18 cellular contexts compared by ENCODE assay signal in genomic region chr17:7418472-7419152, GRCh38. TPM values are rescaled to one million over a fixed set of nuclear protein-coding genes. Genes with fewer than 3 reads are reported as not detected.
DNase-seq lines count a peak whose midpoint lies in the region; ATAC-seq, FAIRE-seq and TF ChIP-seq lines count a peak whose summit lies in the region.
"Had no signal": no experiment of that assay in that cellular context is flagged by ENCODE, and none has a peak within 500 bp of the region (broad histone marks: within the 10 kb centered on the region; RNA-seq: fewer than 3 reads in every experiment).

No MANE protein-coding gene starts in this region.

- H3K79me1 ChIP-seq in H1 (ENCODE audit: low read depth, low read length) = no peaks in the 10 kb centered on the region

- POLR2A ChIA-PET in H1 (lab: Charles Lee; ENCODE audit: partially characterized antibody) = interaction anchor here (0.8 to 2.8 kb wide), 6 partner anchors 17 to 156 kb away, joined by 3 to 9 read pairs (median 4); partner anchors contain the start of genes TMEM102 and TNK1

- no peaks in the 10 kb centered on the region for H3K4me1 Mint-ChIP-seq in activated naive CD4-positive, alpha-beta T cell treated with anti-CD3 and anti-CD28 coated beads, Interleukin-2, amount 10 ng/mL, durations not matched to agents 7 days and 5 days

- no peak for FAIRE-seq in H1 (lab: Jason Lieb, UNC)
- FAIRE-seq: H54 had no signal

- intact Hi-C loops in right cardiac atrium (cut with DNase I) = no loop called here
- intact Hi-C loops in Right ventricle myocardium superior (cut with DNase I) = no loop called here
- intact Hi-C loops in posterior vena cava (cut with DNase I) = no loop called here

- peak overlapping the region; percentile 6; the same call in 1 of the 2 replicates for H2AK5ac ChIP-seq in H1 (ENCODE audit: low read depth, low read length)

- H3K4me2 ChIP-seq in H1 (ENCODE audit: insufficient read depth in 1 of 2, low read depth in 2 of 2, low read length in 2 of 2) = no peak overlapping the region
- H3K4me2 ChIP-seq: BLaER1 had no signal

- H2BK120ac ChIP-seq in H1 (replicated peaks; ENCODE audit: low read depth, low read length) = no peak overlapping the region

- H3K4me1 ChIP-seq in right cardiac atrium (ENCODE audit: control insufficient read depth, insufficient read depth, low read length) = no peaks in the 10 kb centered on the region
- H3K4me1 ChIP-seq in H1 (replicated peaks in 1 of 4; ENCODE audit: control insufficient read depth in 3 of 4, insufficient read depth in 4 of 4, low read length in 3 of 4) = peaks cover 0 to 15% (median 2%) of the 10 kb centered on the region in 4 experiments; a peak in 4 of 7 replicates
- peaks cover 5% of the 10 kb centered on the region for H3K4me1 ChIP-seq in mesodermal cell (ENCODE audit: control insufficient read depth, insufficient read depth, low read length, poor library complexity, severe bottlenecking)
- H3K4me1 ChIP-seq: Caco-2 had no signal

- peaks cover 2 to 5% of the 10 kb centered on the region in 2 experiments for H4K20me1 ChIP-seq in H1 (replicated peaks in 1 of 2; ENCODE audit: control insufficient read depth in 1 of 2, insufficient read depth in 2 of 2, low read length in 2 of 2)
- H4K20me1 ChIP-seq: BLaER1 had no signal

- H3K18ac ChIP-seq in H1 (ENCODE audit: extremely low read depth, low read length) = no peak overlapping the region

- no peaks in the 10 kb centered on the region for H3K36me3 Mint-ChIP-seq in activated naive CD4-positive, alpha-beta T cell treated with anti-CD3 and anti-CD28 coated beads, Interleukin-2, amount 10 ng/mL, durations not matched to agents 7 days and 5 days

- in situ Hi-C loops in ACHN (cut with HindIII; ENCODE audit: low pct_ligation_motif_present, low pct_unique_long_range_greater_than_20kb, low sequenced_read_pairs) = no loop called here

- no peak overlapping the region for H3K14ac ChIP-seq in H1 (ENCODE audit: insufficient read length)

- H3K23ac ChIP-seq in H1 (ENCODE audit: insufficient read length) = no peak overlapping the region

- H3K79me2 ChIP-seq in H1 (ENCODE audit: control insufficient read depth in 1 of 2, insufficient read depth in 2 of 2, low read length in 2 of 2) = no peaks in the 10 kb centered on the region

- H2BK12ac ChIP-seq in H1 (ENCODE audit: low read depth, low read length) = 0 out of 2 replicates have a peak overlapping the region, but pooled peaks have one; percentile 12

- H3K9me3 Mint-ChIP-seq in activated naive CD4-positive, alpha-beta T cell treated with anti-CD3 and anti-CD28 coated beads, Interleukin-2, amount 10 ng/mL, durations not matched to agents 7 days and 5 days = no peaks in the 10 kb centered on the region
- H3K9me3 Mint-ChIP-seq: CD8-positive, alpha-beta memory T cell had no signal

- H3K27me3 Mint-ChIP-seq in activated naive CD4-positive, alpha-beta T cell treated with anti-CD3 and anti-CD28 coated beads, Interleukin-2, amount 10 ng/mL, durations not matched to agents 7 days and 5 days = peaks cover 6% of the 10 kb centered on the region

- H3K27ac ChIP-seq in right cardiac atrium (ENCODE audit: low read length) = no peak overlapping the region
- H3K27ac ChIP-seq in H1 (ENCODE audit: low read depth, low read length) = no peak overlapping the region
- H3K27ac ChIP-seq in mesodermal cell (ENCODE audit: low read depth, low read length, severe bottlenecking) = peak overlapping the region; percentile 23
- H3K27ac ChIP-seq: 22Rv1, BLaER1 had no signal

- no peak overlapping the region for H3K56ac ChIP-seq in H1 (replicated peaks; ENCODE audit: insufficient read length, low read depth, low read length)

- H4K8ac ChIP-seq in H1 (ENCODE audit: extremely low read depth, insufficient read depth, low read length) = no peak overlapping the region

- H3K23me2 ChIP-seq in H1 (ENCODE audit: low read depth, low read length) = peaks cover 2% of the 10 kb centered on the region; the same call in 1 of the 2 replicates

- no peak overlapping the region for H3K4me3 ChIP-seq in right cardiac atrium (ENCODE audit: low read length)
- no peak overlapping the region for H3K4me3 ChIP-seq in H1 (ENCODE audit: extremely low read depth in 1 of 4, insufficient read depth in 2 of 4, low read depth in 3 of 4, low read length in 4 of 4)
- no peak overlapping the region for H3K4me3 ChIP-seq in mesodermal cell (ENCODE audit: extremely low read depth, insufficient read depth, low read length, poor library complexity, severe bottlenecking)
- H3K4me3 ChIP-seq: BLaER1 had no signal

- CTCF ChIA-PET in H1 (lab: Charles Lee; ENCODE audit: partially characterized antibody) = interaction anchor here (0.9 to 2.4 kb wide), 4 partner anchors 9 to 142 kb away, joined by 3 to 9 read pairs (median 3); partner anchors contain the start of gene PLSCR3
- CTCF ChIA-PET in activated naive CD4-positive, alpha-beta T cell treated with anti-CD3 and anti-CD28 coated beads, Interleukin-2, amount 10 ng/mL, durations not matched to agents 7 days and 5 days (lab: Charles Lee) = no interaction called here

- peaks cover 0 to 21% (median 9%) of the 10 kb centered on the region in 4 experiments; a peak in 5 of 8 replicates for H3K36me3 ChIP-seq in H1 (ENCODE audit: control insufficient read depth in 2 of 4, insufficient read depth in 4 of 4, low read length in 3 of 4)
- H3K36me3 ChIP-seq in mesodermal cell (ENCODE audit: control insufficient read depth, insufficient read depth, low read length) = peaks cover 18% of the 10 kb centered on the region

- no peaks in the 10 kb centered on the region for H3K9me3 ChIP-seq in right cardiac atrium (ENCODE audit: control insufficient read depth, low read length)
- no peaks in the 10 kb centered on the region for H3K9me3 ChIP-seq in H1 (ENCODE audit: insufficient read depth in 2 of 2, low read depth in 1 of 2, low read length in 1 of 2)
- no peaks in the 10 kb centered on the region for H3K9me3 ChIP-seq in mesodermal cell (ENCODE audit: control insufficient read depth, low read length)
- H3K9me3 ChIP-seq: BLaER1, Caco-2 had no signal

- TF ChIP-seq POLR2A in H1 (IDR thresholded peaks at IDR 0.05; ENCODE audit: control extremely low read depth in 1 of 2, low read depth in 2 of 2, low read length in 2 of 2) = no peak

- 69% methylated on average over 18 of the region's 18 CpGs for WGBS in right cardiac atrium
- WGBS in H1 (ENCODE audit: extremely low coverage in 1 of 2, insufficient coverage in 1 of 2, insufficient read length in 1 of 2, insufficient replicate concordance in 2 of 2, low coverage in 1 of 2, low lambda C conversion rate in 2 of 2, missing lambda C conversion rate in 1 of 2), 2 experiments = 74% methylated on average over 16 of the region's 18 CpGs; no CpG with 5 or more reads in 1 of the 2 experiments
- WGBS in mesodermal cell (ENCODE audit: insufficient coverage in 2 of 2), 2 experiments = 61 to 73% methylated on average over 9 of the region's 18 CpGs

- H3K4me3 Mint-ChIP-seq in activated naive CD4-positive, alpha-beta T cell treated with anti-CD3 and anti-CD28 coated beads, Interleukin-2, amount 10 ng/mL, durations not matched to agents 7 days and 5 days = no peak overlapping the region
- H3K4me3 Mint-ChIP-seq: CD8-positive, alpha-beta memory T cell had no signal

- no peak overlapping the region for H2AFZ ChIP-seq in H1 (ENCODE audit: low read length)

- H4K91ac ChIP-seq in H1 (replicated peaks; ENCODE audit: insufficient read length, low read length) = no peak overlapping the region

- no peak overlapping the region for H3K4ac ChIP-seq in H1 (replicated peaks; ENCODE audit: insufficient read length, low read depth, low read length)

- no peak overlapping the region for H2BK15ac ChIP-seq in H1 (ENCODE audit: low read length)

- H3K9ac ChIP-seq in H1 (replicated peaks in 1 of 4; ENCODE audit: extremely low read depth in 1 of 4, low read depth in 3 of 4, low read length in 3 of 4) = peak overlapping the region in 1 of 4 experiments; percentile 28; a peak in 1 of 7 replicates
- H3K9ac ChIP-seq: BLaER1 had no signal

- no peaks in the 10 kb centered on the region for H3K27me3 ChIP-seq in right cardiac atrium (ENCODE audit: control insufficient read depth, insufficient read depth)
- no peaks in the 10 kb centered on the region for H3K27me3 ChIP-seq in H1 (replicated peaks in 1 of 4; ENCODE audit: control insufficient read depth in 3 of 4, extremely low read depth in 1 of 4, insufficient read depth in 3 of 4, low read length in 3 of 4)
- H3K27me3 ChIP-seq: BLaER1 had no signal

- H4K5ac ChIP-seq in H1 (ENCODE audit: insufficient read length, low read depth, low read length) = no peak overlapping the region

- no peak overlapping the region; the same call in 1 of the 2 replicates for H2BK5ac ChIP-seq in H1 (ENCODE audit: low read depth, low read length)

- TF ChIP-seq EP300 in H1 (IDR thresholded peaks at IDR 0.05; ENCODE audit: borderline replicate concordance in 1 of 2, low read depth in 2 of 2, low read length in 2 of 2) = no peak

- no peak overlapping the region for H2BK20ac ChIP-seq in H1 (ENCODE audit: low read length)

- DNase-seq in right cardiac atrium (peak in 2 of 3 donors; percentile 30 to 54), Right ventricle myocardium superior (no peak), H1 (ENCODE audit: low read depth in 1 of 2, low spot score in 2 of 2) (no peak), posterior vena cava (ENCODE audit: low spot score) (peak; percentile 75), ACHN (no peak)
- no peak for DNase-seq in activated naive CD4-positive, alpha-beta T cell treated with anti-CD3 and anti-CD28 coated beads, Interleukin-2, amount 10 ng/mL, durations not matched to agents 7 days and 5 days
- DNase-seq: AML-193; Caco-2; CD8-positive, alpha-beta memory T cell; DND-41; GF-D8 had no signal

- TF ChIP-seq CTCF in H1 (IDR thresholded peaks at IDR 0.05; ENCODE audit: control extremely low read depth in 1 of 3, insufficient read depth in 1 of 3, low read depth in 1 of 3, low read length in 3 of 3) = no peak

- ATAC-seq in right cardiac atrium (no peak), Right ventricle myocardium superior (ENCODE audit: poor library complexity) (no peak), GM18517 (IDR thresholded peaks at IDR 0.05; ENCODE audit: unreplicated experiment) (no peak)

- TF ChIP-seq RAD21 in H1 (IDR thresholded peaks at IDR 0.05 in 1 of 2, conservative IDR thresholded peaks at IDR 0.05 in 1 of 2; ENCODE audit: low read depth in 2 of 2, low read length in 2 of 2) = no peak

- no peak overlapping the region for H3K27ac Mint-ChIP-seq in activated naive CD4-positive, alpha-beta T cell treated with anti-CD3 and anti-CD28 coated beads, Interleukin-2, amount 10 ng/mL, durations not matched to agents 7 days and 5 days
- H3K27ac Mint-ChIP-seq: CD8-positive, alpha-beta memory T cell had no signal

RNA-seq across cellular contexts. Expression of gene SPEM1, which starts 1.5 kb away (rescaled TPM):
- not detected for total RNA-seq in right cardiac atrium
- polyA plus RNA-seq in right cardiac atrium = not detected
- total RNA-seq in Right ventricle myocardium superior = not detected
- total RNA-seq in H1 (2021; fragmentation: NEBNext Ultra II Directional; extraction: Animal tissue kit (Norgen Biotek cat#: 25700)) = not detected in 2 replicates
- polyA plus RNA-seq in H1 (2011; rRNA removed) = 0.09 TPM in 1 of 2 replicates, not detected in the other
- not detected for polyA plus RNA-seq in H1 (2011; cell fraction: cytosol; rRNA removed)
- polyA plus RNA-seq in H1 (2011; cell fraction: nucleus; rRNA removed) = 0.90 TPM
- 0.27 TPM in 1 of 4 replicates, not detected in the others for polyA plus RNA-seq in H1 (2012, experiment 1 of 2)
- not detected for polyA plus RNA-seq in H1 (2012, experiment 2 of 2)
- 0.06 TPM for polyA plus RNA-seq in H1 (2013, experiment 1 of 2)
- 0.06 TPM for polyA plus RNA-seq in H1 (2013, experiment 2 of 2)
- not detected in 2 replicates for polyA minus RNA-seq in H1 (2011; rRNA and poly(A)+ RNA removed)
- not detected for polyA minus RNA-seq in H1 (2011; cell fraction: cytosol; rRNA and poly(A)+ RNA removed)
- not detected for polyA minus RNA-seq in H1 (2011; cell fraction: nucleus; rRNA and poly(A)+ RNA removed)
- polyA plus RNA-seq in mesodermal cell (2013, experiment 1 of 2) = not detected
- not detected for polyA plus RNA-seq in mesodermal cell (2013, experiment 2 of 2)
- total RNA-seq in posterior vena cava = not detected
- total RNA-seq: CD8-positive, alpha-beta memory T cell; HT1080 had no signal
- polyA plus RNA-seq: CD8-positive, alpha-beta memory T cell had no signal

RNA-seq across cellular contexts. Expression of gene SPEM2, which starts 6.8 kb away (rescaled TPM):
- total RNA-seq in right cardiac atrium (not detected), Right ventricle myocardium superior (not detected), posterior vena cava (not detected)
- polyA plus RNA-seq in right cardiac atrium (not detected), H1 (2011; rRNA removed) (0.03 and 0.17 TPM in 2 replicates)
- total RNA-seq in H1 (2021; fragmentation: NEBNext Ultra II Directional; extraction: Animal tissue kit (Norgen Biotek cat#: 25700)) = not detected in 2 replicates
- polyA plus RNA-seq in H1 (2011; cell fraction: cytosol; rRNA removed) = 0.08 TPM
- 0.50 TPM for polyA plus RNA-seq in H1 (2011; cell fraction: nucleus; rRNA removed)
- 0.22 TPM in 1 of 4 replicates, not detected in the others for polyA plus RNA-seq in H1 (2012, experiment 1 of 2)
- not detected for polyA plus RNA-seq in H1 (2012, experiment 2 of 2)
- 0.02 TPM for polyA plus RNA-seq in H1 (2013, experiment 1 of 2)
- 0.07 TPM for polyA plus RNA-seq in H1 (2013, experiment 2 of 2)
- polyA minus RNA-seq in H1 (2011; rRNA and poly(A)+ RNA removed) = not detected in 2 replicates
- not detected for polyA minus RNA-seq in H1 (2011; cell fraction: cytosol; rRNA and poly(A)+ RNA removed)
- not detected for polyA minus RNA-seq in H1 (2011; cell fraction: nucleus; rRNA and poly(A)+ RNA removed)
- polyA plus RNA-seq in mesodermal cell (2013, experiment 1 of 2) = not detected
- not detected for polyA plus RNA-seq in mesodermal cell (2013, experiment 2 of 2)
- total RNA-seq: Caco-2; CD8-positive, alpha-beta memory T cell; HT1080 had no signal
- polyA plus RNA-seq: CD8-positive, alpha-beta memory T cell had no signal

RNA-seq across cellular contexts. Expression of gene SPEM3, which starts 10.0 kb away (rescaled TPM):
- total RNA-seq in right cardiac atrium (not detected), Right ventricle myocardium superior (not detected), posterior vena cava (not detected)
- polyA plus RNA-seq in right cardiac atrium (not detected), H1 (2011; rRNA removed) (0.02 TPM in 1 of 2 replicates, not detected in the other)
- not detected in 2 replicates for total RNA-seq in H1 (2021; fragmentation: NEBNext Ultra II Directional; extraction: Animal tissue kit (Norgen Biotek cat#: 25700))
- not detected for polyA plus RNA-seq in H1 (2011; cell fraction: cytosol; rRNA removed)
- 0.03 TPM for polyA plus RNA-seq in H1 (2011; cell fraction: nucleus; rRNA removed)
- polyA plus RNA-seq in H1 (2012, experiment 1 of 2) = 0.04 TPM in 2 of 4 replicates, not detected in the others
- not detected for polyA plus RNA-seq in H1 (2012, experiment 2 of 2)
- not detected for polyA plus RNA-seq in H1 (2013, experiment 1 of 2)
- polyA plus RNA-seq in H1 (2013, experiment 2 of 2) = not detected
- not detected in 2 replicates for polyA minus RNA-seq in H1 (2011; rRNA and poly(A)+ RNA removed)
- polyA minus RNA-seq in H1 (2011; cell fraction: cytosol; rRNA and poly(A)+ RNA removed) = not detected
- polyA minus RNA-seq in H1 (2011; cell fraction: nucleus; rRNA and poly(A)+ RNA removed) = not detected
- polyA plus RNA-seq in mesodermal cell (2013, experiment 1 of 2) = not detected
- polyA plus RNA-seq in mesodermal cell (2013, experiment 2 of 2) = not detected
- total RNA-seq: A673; Caco-2; CD8-positive, alpha-beta memory T cell; HT1080 had no signal
- polyA plus RNA-seq: CD8-positive, alpha-beta memory T cell had no signal

RNA-seq across cellular contexts. Expression of gene NLGN2, which starts 11.0 kb away (rescaled TPM):
- total RNA-seq in right cardiac atrium (10 to 100 TPM; 10.7 to 15.7 (median 14.1) TPM), Right ventricle myocardium superior (5.8 TPM), posterior vena cava (10 to 100 TPM; 31.6 to 34.2 TPM)
- polyA plus RNA-seq in right cardiac atrium (6.9 TPM), H1 (2011; rRNA removed) (21.2 and 45.6 TPM in 2 replicates)
- 62.6 and 62.8 TPM in 2 replicates for total RNA-seq in H1 (2021; fragmentation: NEBNext Ultra II Directional; extraction: Animal tissue kit (Norgen Biotek cat#: 25700))
- 28.1 TPM for polyA plus RNA-seq in H1 (2011; cell fraction: cytosol; rRNA removed)
- polyA plus RNA-seq in H1 (2011; cell fraction: nucleus; rRNA removed) = 194 TPM
- 60.9 to 78.3 TPM (median 69.0 TPM) in 4 replicates for polyA plus RNA-seq in H1 (2012, experiment 1 of 2)
- 43.8 TPM for polyA plus RNA-seq in H1 (2012, experiment 2 of 2)
- 48.9 TPM for polyA plus RNA-seq in H1 (2013, experiment 1 of 2)
- polyA plus RNA-seq in H1 (2013, experiment 2 of 2) = 47.1 TPM
- 8.9 and 14.3 TPM in 2 replicates for polyA minus RNA-seq in H1 (2011; rRNA and poly(A)+ RNA removed)
- 18.4 TPM for polyA minus RNA-seq in H1 (2011; cell fraction: cytosol; rRNA and poly(A)+ RNA removed)
- polyA minus RNA-seq in H1 (2011; cell fraction: nucleus; rRNA and poly(A)+ RNA removed) = 22.7 TPM
- polyA plus RNA-seq in mesodermal cell (2013, experiment 1 of 2) = 64.5 TPM
- 52.5 TPM for polyA plus RNA-seq in mesodermal cell (2013, experiment 2 of 2)

RNA-seq across cellular contexts. Expression of gene TMEM256, which starts 14.7 kb away (rescaled TPM):
- total RNA-seq in right cardiac atrium (100 to 1,000 TPM in 1 of 4 donors, 10 to 100 TPM in 3; 79.6 to 105 (median 97.3) TPM), Right ventricle myocardium superior (61.5 TPM), posterior vena cava (10 to 100 TPM; 39.3 to 65.5 TPM)
- polyA plus RNA-seq in right cardiac atrium (210 TPM), H1 (2011; rRNA removed) (350 and 405 TPM in 2 replicates)
- 97.0 and 104 TPM in 2 replicates for total RNA-seq in H1 (2021; fragmentation: NEBNext Ultra II Directional; extraction: Animal tissue kit (Norgen Biotek cat#: 25700))
- 220 TPM for polyA plus RNA-seq in H1 (2011; cell fraction: cytosol; rRNA removed)
- polyA plus RNA-seq in H1 (2011; cell fraction: nucleus; rRNA removed) = 276 TPM
- polyA plus RNA-seq in H1 (2012, experiment 1 of 2) = 111 to 176 TPM (median 170 TPM) in 4 replicates
- polyA plus RNA-seq in H1 (2012, experiment 2 of 2) = 458 TPM
- 212 TPM for polyA plus RNA-seq in H1 (2013, experiment 1 of 2)
- 207 TPM for polyA plus RNA-seq in H1 (2013, experiment 2 of 2)
- polyA minus RNA-seq in H1 (2011; rRNA and poly(A)+ RNA removed) = 34.3 and 40.5 TPM in 2 replicates
- polyA minus RNA-seq in H1 (2011; cell fraction: cytosol; rRNA and poly(A)+ RNA removed) = 33.0 TPM
- 34.0 TPM for polyA minus RNA-seq in H1 (2011; cell fraction: nucleus; rRNA and poly(A)+ RNA removed)
- 174 TPM for polyA plus RNA-seq in mesodermal cell (2013, experiment 1 of 2)
- polyA plus RNA-seq in mesodermal cell (2013, experiment 2 of 2) = 147 TPM

Comparison
In these comparisons a context has a peak if more than half of its experiments do, and no peak if none do; other contexts are left out.
1. DNase-seq: peak in right cardiac atrium (2 of 3) and posterior vena cava (single experiment); none in Right ventricle myocardium superior (single experiment), H1 (0 of 2), activated naive CD4-positive, alpha-beta T cell treated with anti-CD3 and anti-CD28 coated beads, Interleukin-2, amount 10 ng/mL, durations not matched to agents 7 days and 5 days (single experiment) and ACHN (single experiment).